7 cellular contexts compared by ENCODE assay signal in genomic region chr1:110619412-110620249, GRCh38. TPM values are rescaled to one million over a fixed set of nuclear protein-coding genes. Genes with fewer than 3 reads are reported as not detected.
DNase-seq lines count a peak whose midpoint lies in the region; ATAC-seq, FAIRE-seq and TF ChIP-seq lines count a peak whose summit lies in the region.

No MANE protein-coding gene starts in this region.

- TF ChIP-seq POLR2A in gastrocnemius medialis (IDR thresholded peaks at IDR 0.05), result no peak

- H2AFZ ChIP-seq in astrocyte (ENCODE audit: low read depth, low read length), result no peak overlapping the region
- H2AFZ ChIP-seq in hepatocyte, result no peak overlapping the region

- no peak overlapping the region for H3K4me3 Mint-ChIP-seq in astrocyte (ENCODE audit: unreplicated experiment)

- no peaks in the 10 kb centered on the region for H3K79me2 ChIP-seq in astrocyte (ENCODE audit: insufficient read depth, low read length)
- no peaks in the 10 kb centered on the region for H3K79me2 ChIP-seq in hepatocyte

- TF ChIP-seq CTCF in astrocyte (IDR thresholded peaks at IDR 0.05; ENCODE audit: insufficient read depth, low read depth, low read length), result peak; percentile 83
- TF ChIP-seq CTCF in hepatocyte (IDR thresholded peaks at IDR 0.05; ENCODE audit: poor library complexity), result peak; percentile 97
- TF ChIP-seq CTCF in gastrocnemius medialis (IDR thresholded peaks at IDR 0.05 in 4 of 5, conservative IDR thresholded peaks at IDR 0.05 in 1 of 5), result peak; percentile 62 to 88 (median 79)

- peak overlapping the region; percentile 14 for H3K27ac Mint-ChIP-seq in astrocyte (ENCODE audit: unreplicated experiment)

- no peak overlapping the region for H3K9ac ChIP-seq in astrocyte (ENCODE audit: low read length)

- in situ Hi-C loops in gastrocnemius medialis (cut with MboI; ENCODE audit: low sequenced_read_pairs in 4 of 4), result loop anchor here in 2 of 4 donors (5.0 to 10.0 kb wide), 2 partner anchors 65 to 163 kb away; no protein-coding TSS in a partner anchor

- peaks cover 17% of the 10 kb centered on the region for H3K27me3 ChIP-seq in astrocyte (ENCODE audit: insufficient read depth, low read length)
- peaks cover 66% of the 10 kb centered on the region for H3K27me3 ChIP-seq in hepatocyte
- H3K27me3 ChIP-seq in gastrocnemius medialis, result peaks cover 13 to 32% (median 16%) of the 10 kb centered on the region in 3 donors

- peak; percentile 73 for DNase-seq in NCI-H1694 (lab: John Stamatoyannopoulos, UW)
- peak; percentile 69 for DNase-seq in T-helper 22 cell (ENCODE audit: low read depth)
- DNase-seq in astrocyte (ENCODE audit: low read depth), result peak; percentile 21
- peak; percentile 94 for DNase-seq in hepatocyte (ENCODE audit: low spot score)
- peak; percentile 23 to 45 for DNase-seq in gastrocnemius medialis

- intact Hi-C loops in gastrocnemius medialis (cut with DNase I; ENCODE audit: low total_unique reads), result loop anchor here (5.0 kb wide), 2 partner anchors 148 to 163 kb away; no protein-coding TSS in a partner anchor

- no peaks in the 10 kb centered on the region for H3K36me3 Mint-ChIP-seq in astrocyte (ENCODE audit: low read depth, unreplicated experiment)

- H4K20me1 ChIP-seq in astrocyte (ENCODE audit: insufficient read depth, low read length) (no peaks in the 10 kb centered on the region), hepatocyte (ENCODE audit: insufficient read depth, poor library complexity, severe bottlenecking) (no peaks in the 10 kb centered on the region)

- H3K27me3 Mint-ChIP-seq in astrocyte (ENCODE audit: low read depth, unreplicated experiment), result peaks cover 64% of the 10 kb centered on the region

- ATAC-seq in GM18502 (IDR thresholded peaks at IDR 0.05; ENCODE audit: poor library complexity, unreplicated experiment) (peak; percentile 84), HG02885 (IDR thresholded peaks at IDR 0.05; ENCODE audit: poor library complexity, unreplicated experiment) (peak; percentile 84), gastrocnemius medialis (peak in 1 of 2 donors; percentile 33)

- H3K27ac ChIP-seq in astrocyte (ENCODE audit: low read depth, low read length), result no peak overlapping the region
- no peak overlapping the region for H3K27ac ChIP-seq in hepatocyte
- H3K27ac ChIP-seq in gastrocnemius medialis, result no peak overlapping the region

- FAIRE-seq in astrocyte (lab: Jason Lieb, UNC), result no peak

- peaks cover 15% of the 10 kb centered on the region for H3K4me1 Mint-ChIP-seq in astrocyte (ENCODE audit: low read depth, unreplicated experiment)

- H3K4me3 ChIP-seq in astrocyte (ENCODE audit: insufficient read depth, low read depth, low read length) (no peak overlapping the region), hepatocyte (no peak overlapping the region), gastrocnemius medialis (no peak overlapping the region)

- H3K9me3 ChIP-seq in astrocyte (ENCODE audit: insufficient read depth, low read depth, low read length) (no peaks in the 10 kb centered on the region), hepatocyte (ENCODE audit: low read depth) (no peaks in the 10 kb centered on the region), gastrocnemius medialis (no peaks in the 10 kb centered on the region)

- no peaks in the 10 kb centered on the region for H3K9me2 ChIP-seq in hepatocyte (replicated peaks; ENCODE audit: insufficient read depth)

- H3K4me2 ChIP-seq in astrocyte (ENCODE audit: low read length) (no peak overlapping the region), hepatocyte (peak overlapping the region; percentile 62)

- H3K4me1 ChIP-seq in astrocyte (ENCODE audit: insufficient read depth, low read length), result peaks cover 3% of the 10 kb centered on the region
- peaks cover 4% of the 10 kb centered on the region for H3K4me1 ChIP-seq in hepatocyte (ENCODE audit: insufficient read depth)
- no peaks in the 10 kb centered on the region for H3K4me1 ChIP-seq in gastrocnemius medialis

- no peaks in the 10 kb centered on the region for H3K36me3 ChIP-seq in astrocyte (ENCODE audit: insufficient read depth, low read length)
- H3K36me3 ChIP-seq in hepatocyte (replicated peaks; ENCODE audit: insufficient read depth, low read depth), result no peaks in the 10 kb centered on the region
- no peaks in the 10 kb centered on the region for H3K36me3 ChIP-seq in gastrocnemius medialis

- no peaks in the 10 kb centered on the region for H3K9me3 Mint-ChIP-seq in astrocyte (ENCODE audit: unreplicated experiment)

- WGBS in hepatocyte (ENCODE audit: low lambda C conversion rate, missing lambda C conversion rate), result 8% methylated on average over 27 of the region's 27 CpGs

RNA-seq across cellular contexts. Expression of gene KCNA2, which starts 13.5 kb away (rescaled TPM):
- total RNA-seq in astrocyte (0.57 and 1.0 TPM in 2 replicates), hepatocyte (0.40 TPM in 2 replicates), gastrocnemius medialis (1 to 10 TPM in 2 of 4 donors, under 1 TPM in 2; 0.31 to 2.9 (median 1.0) TPM)
- polyA plus RNA-seq in hepatocyte, result 0.80 TPM in 1 of 2 replicates, not detected in the other

RNA-seq across cellular contexts. Expression of gene KCNA3, which starts 55.1 kb away (rescaled TPM):
- total RNA-seq in astrocyte (0.09 TPM in 1 of 2 replicates, not detected in the other), hepatocyte (0.20 and 0.43 TPM in 2 replicates), gastrocnemius medialis (under 1 TPM in 2 of 4 donors, not detected in 2; 0.18 to 0.20 TPM)
- polyA plus RNA-seq in hepatocyte, result not detected in 2 replicates

Comparison
In these comparisons a context has a peak if more than half of its experiments do, and no peak if none do; other contexts are left out.
1. DNase-seq: peak in every context shown above with its lines; median percentile 94 in hepatocyte; 73 in NCI-H1694; 69 in T-helper 22 cell; 34 in gastrocnemius medialis; 21 in astrocyte.